Comparison of ENCODE assay signal across 8 cellular contexts in genomic region chr17:75261336-75262111, GRCh38. TPM values are rescaled to one million over a fixed set of nuclear protein-coding genes. Genes with fewer than 3 reads are reported as not detected.
DNase-seq lines count a peak whose midpoint lies in the region; ATAC-seq and TF ChIP-seq lines count a peak whose summit lies in the region.

GGA3 (minus strand) TSS chr17:75261606; CDS start chr17:75261587, 19 bp downstream.
MRPS7 (plus strand) TSS chr17:75261879; CDS start chr17:75261901, 22 bp downstream.

- H3K4me3 ChIP-seq in epithelial cell of esophagus (ENCODE audit: low read length): peak within 1 kb of the TSS; percentile 99

- TF ChIP-seq EP300 in Ishikawa (IDR thresholded peaks at IDR 0.05; ENCODE audit: borderline replicate concordance): 0 out of 2 replicates have a peak, but pooled peaks have one; percentile 34

- no peak for TF ChIP-seq RAD21 in Ishikawa (IDR thresholded peaks at IDR 0.05; ENCODE audit: low read depth)

- DNase-seq in D341Med (ENCODE audit: low spot score) (peak; percentile 99), OCI-M1 (lab: John Stamatoyannopoulos, UW) (peak; percentile 96), activated T-cell treated with anti-CD3 and anti-CD28 coated beads for 24 hours (ENCODE audit: low read depth) (peak; percentile 92), epithelial cell of esophagus (ENCODE audit: low read depth) (peak; percentile 94), mucosa of gallbladder (ENCODE audit: low spot score) (peak; percentile 96)
- DNase-seq in stimulated activated CD8-positive, alpha-beta memory T cell treated with anti-CD3 and anti-CD28 coated beads, Interleukin-4, amount 100 ng/mL, for 4 hours (ENCODE audit: low read depth in 2 of 2, low spot score in 1 of 2): peak; percentile 90 to 91

- no peak for TF ChIP-seq CTCF in epithelial cell of esophagus (IDR thresholded peaks at IDR 0.05; ENCODE audit: insufficient read depth, low read depth, low read length, missing control alignments)

- peak; percentile 85 for ATAC-seq in GM21529 (IDR thresholded peaks at IDR 0.05; ENCODE audit: unreplicated experiment)

TF ChIP-seq in Ishikawa, 13 proteins besides CTCF, POLR2A, EP300 and RAD21:
- TF ChIP-seq MAX (IDR thresholded peaks at IDR 0.05): 0 out of 2 replicates have a peak, but pooled peaks have one; percentile 49
- peak; percentile 93 for TF ChIP-seq YY1 (IDR thresholded peaks at IDR 0.05; ENCODE audit: low read depth)
- TF ChIP-seq TEAD4 (IDR thresholded peaks at IDR 0.05): peak; percentile 23; the same call in 1 of the 2 replicates
- TF ChIP-seq CEBPB (IDR thresholded peaks at IDR 0.05): no peak
- no peak; the same call in 1 of the 2 replicates for TF ChIP-seq FOXM1 (IDR thresholded peaks at IDR 0.05; ENCODE audit: borderline replicate concordance, low read depth)
- TF ChIP-seq CREB1 (IDR thresholded peaks at IDR 0.05; ENCODE audit: low read depth): peak; percentile 42
- 0 out of 2 replicates have a peak, but pooled peaks have one; percentile 7 for TF ChIP-seq EGR1 (IDR thresholded peaks at IDR 0.05)
- peak; percentile 4; the same call in 1 of the 2 replicates for TF ChIP-seq NFIC (IDR thresholded peaks at IDR 0.05)
- no peak; the same call in none of the 2 replicates for TF ChIP-seq TCF12 (IDR thresholded peaks at IDR 0.05; ENCODE audit: low read depth)
- peak; percentile 100 for TF ChIP-seq TAF1 (IDR thresholded peaks at IDR 0.05; ENCODE audit: low read depth)
- TF ChIP-seq USF1 (IDR thresholded peaks at IDR 0.05): peak; percentile 7; the same call in 1 of the 2 replicates
- TF ChIP-seq ZBTB7A (IDR thresholded peaks at IDR 0.05; ENCODE audit: low read depth): no peak
- TF ChIP-seq REST (IDR thresholded peaks at IDR 0.05; ENCODE audit: low read depth): peak; percentile 24; the same call in 1 of the 2 replicates

RNA-seq across cellular contexts. Expression of gene GGA3, which starts in this region (rescaled TPM):
- total RNA-seq in mucosa of gallbladder: 44.5 TPM

RNA-seq across cellular contexts. Expression of gene MRPS7, which starts in this region (rescaled TPM):
- total RNA-seq in mucosa of gallbladder: 55.1 TPM

Comparison
In these comparisons a context has a peak if more than half of its experiments do, and no peak if none do; other contexts are left out.
1. Peak in every context shown above with its lines: DNase-seq, ATAC-seq and H3K4me3 ChIP-seq.